In genomic region chr15:42456971-42457370, GRCh38 we compare ENCODE assay signal across 10 cellular contexts. TPM values are rescaled to one million over a fixed set of nuclear protein-coding genes. Genes with fewer than 3 reads are reported as not detected.
DNase-seq lines count a peak whose midpoint lies in the region; ATAC-seq, FAIRE-seq and TF ChIP-seq lines count a peak whose summit lies in the region.
"Had no signal": no experiment of that assay in that cellular context is flagged by ENCODE, and none has a peak within 500 bp of the region (broad histone marks: within the 10 kb centered on the region; RNA-seq: fewer than 3 reads in every experiment).

No MANE protein-coding gene starts in this region.

- H3K9me3 Mint-ChIP-seq in neural crest cell (no peaks in the 10 kb centered on the region), natural killer cell (no peaks in the 10 kb centered on the region)

- no peak for TF ChIP-seq RAD21 in HepG2 (CRISPR knock-in tag; IDR thresholded peaks at IDR 0.05)

- in situ Hi-C loops in HepG2 (cut with HindIII; ENCODE audit: extremely low pct_ligation_motif_present, low pct_unique_long_range_greater_than_20kb), result no loop called here

- no peaks in the 10 kb centered on the region for H4K20me1 ChIP-seq in HepG2 (ENCODE audit: insufficient read depth, low read length)

- H3K4me2 ChIP-seq in HepG2 (ENCODE audit: low read depth, low read length), result no peak overlapping the region

- no peaks in the 10 kb centered on the region for H3K27me3 ChIP-seq in right lobe of liver
- no peaks in the 10 kb centered on the region for H3K27me3 ChIP-seq in HepG2 (ENCODE audit: control insufficient read depth in 1 of 2, insufficient read depth in 2 of 2, low read length in 2 of 2)

- peaks cover 0 to 5% (median 0%) of the 10 kb centered on the region in 4 donors for H3K36me3 ChIP-seq in right lobe of liver
- peaks cover 0 to 4% of the 10 kb centered on the region in 2 experiments; a peak in 2 of 5 replicates for H3K36me3 ChIP-seq in HepG2 (replicated peaks in 1 of 2; ENCODE audit: control insufficient read depth in 1 of 2, insufficient read depth in 2 of 2, low read length in 2 of 2)

- POLR2A ChIA-PET in HepG2 (lab: Yijun Ruan, JAX), result no interaction called here

- peaks cover 2% of the 10 kb centered on the region for H3K36me3 Mint-ChIP-seq in neural crest cell (ENCODE audit: low read depth)
- peaks cover under 1% of the 10 kb centered on the region for H3K36me3 Mint-ChIP-seq in natural killer cell

- no peak for TF ChIP-seq CTCF in right lobe of liver (IDR thresholded peaks at IDR 0.05)
- no peak for TF ChIP-seq CTCF in HepG2 (CRISPR knock-in tag; IDR thresholded peaks at IDR 0.05)
- no peak for TF ChIP-seq CTCF in neural crest cell (conservative IDR thresholded peaks at IDR 0.05)
- TF ChIP-seq CTCF in natural killer cell (IDR thresholded peaks at IDR 0.05), result no peak

- H2AFZ ChIP-seq in HepG2 (ENCODE audit: low read length), result no peak overlapping the region

- TF ChIP-seq EP300 in HepG2 (IDR thresholded peaks at IDR 0.05; ENCODE audit: low read depth in 2 of 2, low read length in 2 of 2) (no peak), HepG2 (CRISPR knock-in tag; IDR thresholded peaks at IDR 0.05; ENCODE audit: borderline replicate concordance) (no peak)

- H3K27me3 Mint-ChIP-seq in neural crest cell (ENCODE audit: low read depth), result no peaks in the 10 kb centered on the region
- no peaks in the 10 kb centered on the region for H3K27me3 Mint-ChIP-seq in natural killer cell (ENCODE audit: low read depth in 2 of 2)

- intact Hi-C loops in right lobe of liver (cut with DNase I), result no loop called here
- intact Hi-C loops in HepG2 (cut with micrococcal nuclease; ENCODE audit: unreplicated experiment), result no loop called here
- intact Hi-C loops in natural killer cell (cut with micrococcal nuclease), result no loop called here

- H3K4me3 Mint-ChIP-seq in neural crest cell (no peak overlapping the region), natural killer cell (no peak overlapping the region)

- FAIRE-seq in HepG2 (lab: Jason Lieb, UNC), result no peak

- H3K27ac Mint-ChIP-seq in neural crest cell (ENCODE audit: unreplicated experiment) (peak overlapping the region; percentile 4), natural killer cell (no peak overlapping the region)

- TF ChIP-seq POLR2A in right lobe of liver (IDR thresholded peaks at IDR 0.05) (no peak), HepG2 (IDR thresholded peaks at IDR 0.05; ENCODE audit: insufficient read depth in 1 of 2, low read depth in 2 of 2, low read length in 2 of 2) (no peak)

- WGBS in right lobe of liver (ENCODE audit: insufficient coverage, low coverage, low lambda C conversion rate, missing lambda C conversion rate), result 62% methylated on average over 3 of the region's 3 CpGs
- 95% methylated on average over 3 of the region's 3 CpGs for WGBS in HepG2 (ENCODE audit: low lambda C conversion rate)

- no peak for DNase-seq in right lobe of liver
- no peak for DNase-seq in HepG2 (ENCODE audit: low spot score)
- peak; percentile 76 for DNase-seq in fibroblast of gingiva (ENCODE audit: low read depth)
- no peak for DNase-seq in neural crest cell (ENCODE audit: low read depth, low spot score)
- DNase-seq in activated CD4-positive, alpha-beta T cell treated with anti-CD3 and anti-CD28 coated beads, Interleukin-2, amount 50 U/mL, for 48 hours, result no peak
- DNase-seq in natural killer cell, result no peak
- DNase-seq in DMS53 treated with DMSO at 0.1 percent for 48 hours (lab: John Stamatoyannopoulos, UW; ENCODE audit: unreplicated experiment), result no peak
- DNase-seq: ACHN; stimulated activated CD4-positive, alpha-beta T cell treated with anti-CD3 and anti-CD28 coated beads, Interleukin-1b, Interleukin-23, amount 100 ng/mL, for 48 hours had no signal

- ATAC-seq in right lobe of liver (no peak), HepG2 (no peak), natural killer cell (no peak), HG03095 (IDR thresholded peaks at IDR 0.05; ENCODE audit: unreplicated experiment) (no peak)

- CTCF ChIA-PET in HepG2 (lab: Yijun Ruan, JAX; ENCODE audit: low intra/inter-chr PET ratio, low total read pairs), result no interaction called here

- H3K4me1 Mint-ChIP-seq in neural crest cell, result peaks cover 25% of the 10 kb centered on the region
- H3K4me1 Mint-ChIP-seq in natural killer cell, result peaks cover 13 to 24% of the 10 kb centered on the region in 2 donors

- H3K4me1 ChIP-seq in right lobe of liver (no peaks in the 10 kb centered on the region), HepG2 (ENCODE audit: insufficient read depth, low read length) (no peaks in the 10 kb centered on the region)

- no peak overlapping the region for H3K9ac ChIP-seq in HepG2 (ENCODE audit: insufficient read depth, low read depth, low read length)

- H3K27ac ChIP-seq in right lobe of liver (peak overlapping the region; percentile 22 to 41 (median 39)), HepG2 (ENCODE audit: extremely low read length, insufficient read depth, low read length) (no peak overlapping the region)

- no peaks in the 10 kb centered on the region for H3K79me2 ChIP-seq in HepG2 (ENCODE audit: insufficient read depth, low read length)

- no peak overlapping the region for H3K4me3 ChIP-seq in right lobe of liver
- H3K4me3 ChIP-seq in HepG2 (replicated peaks in 1 of 3; ENCODE audit: insufficient read depth in 1 of 3, low read depth in 2 of 3, low read length in 3 of 3), result no peak overlapping the region

- H3K9me3 ChIP-seq in right lobe of liver (no peaks in the 10 kb centered on the region), HepG2 (ENCODE audit: low read length) (no peaks in the 10 kb centered on the region)

- no TSS peak for BruUV-seq in HepG2 (replicated peaks; lab: Mats Ljungman, UMichigan)

RNA-seq across cellular contexts. Expression of gene ZNF106, which starts 34.0 kb away (rescaled TPM):
- 10 to 100 TPM; 17.5 to 24.5 (median 20.0) TPM for total RNA-seq in right lobe of liver
- 35.1 and 63.9 TPM in 2 replicates for total RNA-seq in HepG2 (2016; rRNA removed; fragmentation: Illumina TruSeq; extraction: Trizol)
- 5.0 and 5.3 TPM in 2 replicates for total RNA-seq in HepG2 (2016; cell fraction: cytosol; rRNA removed; fragmentation: Illumina TruSeq; extraction: Trizol; ENCODE audit: low read depth)
- 37.7 and 57.7 TPM in 2 replicates for total RNA-seq in HepG2 (2016; cell fraction: insoluble cytoplasmic fraction; rRNA removed; fragmentation: Illumina TruSeq; extraction: Trizol)
- total RNA-seq in HepG2 (2016; cell fraction: membrane; rRNA removed; fragmentation: Illumina TruSeq; extraction: Trizol), result 15.6 and 16.3 TPM in 2 replicates
- total RNA-seq in HepG2 (2016; cell fraction: nucleus; rRNA removed; fragmentation: Illumina TruSeq; extraction: Trizol), result 30.0 and 35.0 TPM in 2 replicates
- 11.8 and 12.5 TPM in 2 replicates for polyA plus RNA-seq in HepG2 (2011; rRNA removed)
- polyA plus RNA-seq in HepG2 (2011; cell fraction: cytosol; rRNA removed), result 6.7 and 10.6 TPM in 2 replicates
- polyA plus RNA-seq in HepG2 (2011; cell fraction: nucleus; rRNA removed), result 4.8 and 8.1 TPM in 2 replicates
- polyA plus RNA-seq in HepG2 (2012), result 14.4 and 15.4 TPM in 2 replicates
- polyA plus RNA-seq in HepG2 (2016; cell fraction: cytosol; fragmentation: Illumina TruSeq; extraction: Trizol; ENCODE audit: low read depth), result 0.78 and 0.85 TPM in 2 replicates
- 20.0 and 21.6 TPM in 2 replicates for polyA plus RNA-seq in HepG2 (2016; cell fraction: insoluble cytoplasmic fraction; fragmentation: Illumina TruSeq; extraction: Trizol; ENCODE audit: low read depth)
- 2.5 and 3.2 TPM in 2 replicates for polyA plus RNA-seq in HepG2 (2016; cell fraction: membrane; fragmentation: Illumina TruSeq; extraction: Trizol; ENCODE audit: low read depth)
- 14.9 and 17.2 TPM in 2 replicates for polyA plus RNA-seq in HepG2 (2016; cell fraction: nucleus; fragmentation: Illumina TruSeq; extraction: Trizol; ENCODE audit: insufficient read depth, low read depth)
- polyA minus RNA-seq in HepG2 (2011; rRNA and poly(A)+ RNA removed; ENCODE audit: low replicate concordance), result 28.4 and 94.6 TPM in 2 replicates
- polyA minus RNA-seq in HepG2 (2011; cell fraction: cytosol; rRNA and poly(A)+ RNA removed), result 18.8 and 22.0 TPM in 2 replicates
- 24.3 and 30.8 TPM in 2 replicates for polyA minus RNA-seq in HepG2 (2011; cell fraction: nucleus; rRNA and poly(A)+ RNA removed)
- total RNA-seq in neural crest cell, result 61.3 and 69.6 TPM in 2 replicates
- 10 to 100 TPM; 39.6 to 53.1 (median 52.2) TPM for total RNA-seq in natural killer cell

RNA-seq across cellular contexts. Expression of gene SNAP23, which starts 38.5 kb away (rescaled TPM):
- 10 to 100 TPM; 20.7 to 30.9 (median 26.9) TPM for total RNA-seq in right lobe of liver
- 101 and 136 TPM in 2 replicates for total RNA-seq in HepG2 (2016; rRNA removed; fragmentation: Illumina TruSeq; extraction: Trizol)
- total RNA-seq in HepG2 (2016; cell fraction: cytosol; rRNA removed; fragmentation: Illumina TruSeq; extraction: Trizol; ENCODE audit: low read depth), result 20.3 and 21.2 TPM in 2 replicates
- 93.8 and 130 TPM in 2 replicates for total RNA-seq in HepG2 (2016; cell fraction: insoluble cytoplasmic fraction; rRNA removed; fragmentation: Illumina TruSeq; extraction: Trizol)
- total RNA-seq in HepG2 (2016; cell fraction: membrane; rRNA removed; fragmentation: Illumina TruSeq; extraction: Trizol), result 31.1 and 31.7 TPM in 2 replicates
- total RNA-seq in HepG2 (2016; cell fraction: nucleus; rRNA removed; fragmentation: Illumina TruSeq; extraction: Trizol), result 50.1 and 50.5 TPM in 2 replicates
- polyA plus RNA-seq in HepG2 (2011; rRNA removed), result 27.4 and 37.0 TPM in 2 replicates
- 18.1 and 21.6 TPM in 2 replicates for polyA plus RNA-seq in HepG2 (2011; cell fraction: cytosol; rRNA removed)
- polyA plus RNA-seq in HepG2 (2011; cell fraction: nucleus; rRNA removed), result 32.2 and 35.2 TPM in 2 replicates
- 24.7 and 39.2 TPM in 2 replicates for polyA plus RNA-seq in HepG2 (2012)
- 7.1 and 8.2 TPM in 2 replicates for polyA plus RNA-seq in HepG2 (2016; cell fraction: cytosol; fragmentation: Illumina TruSeq; extraction: Trizol; ENCODE audit: low read depth)
- 108 and 113 TPM in 2 replicates for polyA plus RNA-seq in HepG2 (2016; cell fraction: insoluble cytoplasmic fraction; fragmentation: Illumina TruSeq; extraction: Trizol; ENCODE audit: low read depth)
- polyA plus RNA-seq in HepG2 (2016; cell fraction: membrane; fragmentation: Illumina TruSeq; extraction: Trizol; ENCODE audit: low read depth), result 18.3 and 19.7 TPM in 2 replicates
- polyA plus RNA-seq in HepG2 (2016; cell fraction: nucleus; fragmentation: Illumina TruSeq; extraction: Trizol; ENCODE audit: insufficient read depth, low read depth), result 80.0 and 84.7 TPM in 2 replicates
- polyA minus RNA-seq in HepG2 (2011; rRNA and poly(A)+ RNA removed; ENCODE audit: low replicate concordance), result 7.2 and 13.6 TPM in 2 replicates
- polyA minus RNA-seq in HepG2 (2011; cell fraction: cytosol; rRNA and poly(A)+ RNA removed), result 33.7 and 41.7 TPM in 2 replicates
- 37.5 and 51.8 TPM in 2 replicates for polyA minus RNA-seq in HepG2 (2011; cell fraction: nucleus; rRNA and poly(A)+ RNA removed)
- total RNA-seq in neural crest cell, result 54.8 and 59.2 TPM in 2 replicates
- 10 to 100 TPM; 72.7 to 85.2 (median 82.7) TPM for total RNA-seq in natural killer cell
